In genomic region chr10:90871761-90872647, GRCh38 we compare ENCODE assay signal across 8 cellular contexts. TPM values are rescaled to one million over a fixed set of nuclear protein-coding genes. Genes with fewer than 3 reads are reported as not detected.
DNase-seq lines count a peak whose midpoint lies in the region; ATAC-seq and TF ChIP-seq lines count a peak whose summit lies in the region.

RPP30 (plus strand) TSS chr10:90871974; CDS start chr10:90871987, 13 bp downstream.

- peak within 1 kb of the TSS; percentile 97 for H3K4me3 Mint-ChIP-seq in neural progenitor cell

- DNase-seq in GOT3 (lab: John Stamatoyannopoulos, UW) (peak; percentile 21), LHCN-M2 (ENCODE audit: low read depth) (peak; percentile 77), SJCRH30 (peak; percentile 60 to 66), foreskin keratinocyte (peak; percentile 68 to 84), neural progenitor cell (ENCODE audit: low spot score) (peak; percentile 89)
- peak; percentile 47 to 75 (median 56) for DNase-seq in activated naive CD4-positive, alpha-beta T cell (lab: John Stamatoyannopoulos, UW)

- H3K4me1 ChIP-seq in ES-I3 (ENCODE audit: insufficient read depth, low read length) (peaks cover 13% of the 10 kb centered on the region; the same call in 1 of the 2 replicates), SJCRH30 (no peaks in the 10 kb centered on the region), foreskin keratinocyte (peaks cover 6% of the 10 kb centered on the region), neural progenitor cell (peaks cover 7% of the 10 kb centered on the region)

- no peaks in the 10 kb centered on the region for H3K27me3 ChIP-seq in SJCRH30
- H3K27me3 ChIP-seq in foreskin keratinocyte: no peaks in the 10 kb centered on the region
- no peaks in the 10 kb centered on the region for H3K27me3 ChIP-seq in neural progenitor cell

- H2AFZ ChIP-seq in neural progenitor cell (replicated peaks): peak within 1 kb of the TSS; percentile 100

- H3K9ac ChIP-seq in ES-I3 (ENCODE audit: low read depth, low read length) (peak within 1 kb of the TSS; percentile 90), neural progenitor cell (peak within 1 kb of the TSS; percentile 78)

- peak within 1 kb of the TSS; percentile 97 for H3K27ac Mint-ChIP-seq in neural progenitor cell

- H3K36me3 ChIP-seq in ES-I3 (ENCODE audit: insufficient read depth, low read length) (peaks cover 9% of the 10 kb centered on the region), SJCRH30 (no peaks in the 10 kb centered on the region), neural progenitor cell (no peaks in the 10 kb centered on the region)

- peaks cover 31% of the 10 kb centered on the region for H3K79me2 ChIP-seq in neural progenitor cell (ENCODE audit: low read depth)

- H4K20me1 ChIP-seq in neural progenitor cell (ENCODE audit: low read depth): peaks cover 21% of the 10 kb centered on the region

- H3K4me2 ChIP-seq in neural progenitor cell: peak within 1 kb of the TSS; percentile 83

- ATAC-seq in foreskin keratinocyte: peak; percentile 96

- H3K4me3 ChIP-seq in SJCRH30 (peak within 1 kb of the TSS; percentile 94), neural progenitor cell (peak within 1 kb of the TSS; percentile 95)

- H3K27ac ChIP-seq in SJCRH30 (peak within 1 kb of the TSS; percentile 68), foreskin keratinocyte (peak within 1 kb of the TSS; percentile 42), neural progenitor cell (no peak within 1 kb of the TSS)

- peaks cover 20% of the 10 kb centered on the region for H3K9me3 Mint-ChIP-seq in neural progenitor cell

- TF ChIP-seq CTCF in foreskin keratinocyte (conservative IDR thresholded peaks at IDR 0.05) (no peak), neural progenitor cell (IDR thresholded peaks at IDR 0.05) (no peak), subcutaneous adipose tissue (IDR thresholded peaks at IDR 0.05; ENCODE audit: low read depth) (no peak)

- H3F3A ChIP-seq in neural progenitor cell (ENCODE audit: low read depth): no peaks in the 10 kb centered on the region

- no peaks in the 10 kb centered on the region for H3K9me3 ChIP-seq in ES-I3 (ENCODE audit: control insufficient read depth, insufficient read depth, low read length)
- no peaks in the 10 kb centered on the region for H3K9me3 ChIP-seq in SJCRH30 (replicated peaks)
- peaks cover 10% of the 10 kb centered on the region for H3K9me3 ChIP-seq in neural progenitor cell (ENCODE audit: low read depth)

- H3K27me3 Mint-ChIP-seq in neural progenitor cell (ENCODE audit: insufficient read depth, low read depth): peaks cover 6% of the 10 kb centered on the region

- H3K4me1 Mint-ChIP-seq in neural progenitor cell: peaks cover 21% of the 10 kb centered on the region

- no peaks in the 10 kb centered on the region for H3K36me3 Mint-ChIP-seq in neural progenitor cell

RNA-seq across cellular contexts. Expression of gene RPP30, which starts in this region (rescaled TPM):
- total RNA-seq in LHCN-M2 (2014; rRNA removed) (55.0 and 56.6 TPM in 2 replicates), foreskin keratinocyte (49.9 and 50.2 TPM in 2 replicates), neural progenitor cell (ENCODE audit: low replicate concordance) (60.0 and 85.5 TPM in 2 replicates), subcutaneous adipose tissue (10 to 100 TPM; 28.4 to 40.9 (median 30.3) TPM)
- polyA plus RNA-seq in LHCN-M2 (2012): 39.4 TPM
- total RNA-seq in SJCRH30 (2014; rRNA removed; shearing (Covaris generic)): 47.6 and 54.9 TPM in 2 replicates
- 55.0 and 61.6 TPM in 2 replicates for polyA plus RNA-seq in foreskin keratinocyte

Comparison
In these comparisons a context has a peak if more than half of its experiments do, and no peak if none do; other contexts are left out.
1. DNase-seq: peak in every context shown above with its lines; median percentile 89 in neural progenitor cell; 77 in LHCN-M2; 76 in foreskin keratinocyte; 63 in SJCRH30; 56 in activated naive CD4-positive, alpha-beta T cell; 21 in GOT3.